11 cellular contexts compared by ENCODE assay signal in the genomic region with DNA sequence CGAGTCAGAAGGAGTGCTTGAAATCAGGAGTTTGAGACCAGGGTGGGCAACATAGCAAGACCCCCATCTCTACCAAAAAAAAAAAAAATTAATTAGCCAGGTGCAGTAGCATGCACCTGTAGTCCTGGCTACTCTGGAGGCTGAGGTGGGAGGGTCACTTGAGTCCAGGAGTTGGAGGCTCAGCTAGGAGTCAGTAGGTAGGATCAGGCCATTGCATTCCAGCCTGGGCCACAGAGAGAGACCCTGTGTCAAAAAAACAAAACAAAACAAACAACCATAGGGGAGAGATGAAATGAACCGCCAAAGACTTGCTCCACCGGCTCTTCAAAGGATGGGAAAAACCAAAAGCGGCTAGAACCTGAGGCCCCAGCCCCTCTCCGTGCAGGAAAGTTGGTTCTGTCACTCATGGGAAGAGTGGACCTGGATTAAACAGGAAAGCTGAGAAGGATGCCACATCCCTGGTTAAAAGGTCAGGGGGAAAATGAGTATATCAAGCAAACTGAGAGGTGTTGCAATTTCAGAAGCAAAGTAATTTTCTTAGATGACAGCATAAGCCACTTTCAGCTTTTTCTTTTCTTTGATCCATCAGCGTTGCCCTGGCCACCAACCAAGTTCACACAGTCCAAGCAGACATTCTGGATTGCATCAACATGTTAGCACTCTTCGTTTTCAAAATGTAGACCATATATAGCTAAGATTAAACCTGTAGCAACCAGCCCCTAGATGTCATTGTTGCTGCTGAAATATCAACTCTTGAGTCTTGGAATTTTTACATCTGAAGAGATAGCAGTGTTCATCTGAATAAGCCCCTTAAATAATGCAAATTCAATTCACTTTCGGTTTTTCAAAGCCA. TPM values are rescaled to one million over a fixed set of nuclear protein-coding genes. Genes with fewer than 3 reads are reported as not detected.
DNase-seq lines count a peak whose midpoint lies in the region; ATAC-seq and TF ChIP-seq lines count a peak whose summit lies in the region.
"Had no signal": no experiment of that assay in that cellular context is flagged by ENCODE, and none has a peak within 500 bp of the region (broad histone marks: within the 10 kb centered on the region; RNA-seq: fewer than 3 reads in every experiment).

No MANE protein-coding gene starts in this region.

- CTCF ChIA-PET in OCI-LY7 (lab: Charles Lee; ENCODE audit: unreplicated experiment), result no interaction called here

- H3K4me1 Mint-ChIP-seq in glutamatergic neuron (ENCODE audit: low read depth, unreplicated experiment), result peaks cover 4% of the 10 kb centered on the region

- no peaks in the 10 kb centered on the region for H4K20me1 ChIP-seq in OCI-LY7 (ENCODE audit: insufficient read depth, low read length)

- TF ChIP-seq CTCF in OCI-LY7 (conservative IDR thresholded peaks at IDR 0.05; ENCODE audit: low read length) (0 out of 2 replicates have a peak, but pooled peaks have one; percentile 35), esophagus muscularis mucosa (IDR thresholded peaks at IDR 0.05) (no peak), glutamatergic neuron (IDR thresholded peaks at IDR 0.05; ENCODE audit: partially characterized antibody, unreplicated experiment) (no peak)

- no peak overlapping the region for H3K4me2 ChIP-seq in OCI-LY7 (ENCODE audit: low read length)

- H3K27me3 Mint-ChIP-seq in glutamatergic neuron (ENCODE audit: unreplicated experiment), result peaks cover 2% of the 10 kb centered on the region

- no TSS peak for BruUV-seq in OCI-LY7 (replicated peaks; lab: Mats Ljungman, UMichigan)

- no peak for TF ChIP-seq POLR2A in esophagus muscularis mucosa (IDR thresholded peaks at IDR 0.05; ENCODE audit: low read depth)

- no peaks in the 10 kb centered on the region for H3K36me3 Mint-ChIP-seq in glutamatergic neuron (ENCODE audit: unreplicated experiment)
- H3K36me3 Mint-ChIP-seq: CD8-positive, alpha-beta T cell had no signal

- H3K27me3 ChIP-seq in esophagus muscularis mucosa, result peaks cover 0 to 7% (median 0%) of the 10 kb centered on the region in 4 donors

- no peak for TF ChIP-seq EP300 in esophagus muscularis mucosa (IDR thresholded peaks at IDR 0.05)

- no peak overlapping the region for H2AFZ ChIP-seq in OCI-LY7 (ENCODE audit: low read length)

- H3K27ac ChIP-seq in OCI-LY7 (ENCODE audit: low read depth, low read length, poor library complexity, severe bottlenecking) (no peak overlapping the region), esophagus muscularis mucosa (replicated peaks in 1 of 4) (peak overlapping the region; percentile 41 to 77 (median 59))

- WGBS in esophagus muscularis mucosa, result 34% methylated on average over 8 of the region's 8 CpGs

- no peaks in the 10 kb centered on the region for H3K79me2 ChIP-seq in OCI-LY7 (ENCODE audit: insufficient read depth, low read depth, low read length)

- ATAC-seq in GM21447 (IDR thresholded peaks at IDR 0.05; ENCODE audit: unreplicated experiment) (no peak), GM19397 (IDR thresholded peaks at IDR 0.05; ENCODE audit: unreplicated experiment) (no peak)
- ATAC-seq: CD8-positive, alpha-beta T cell had no signal

- H3K4me1 ChIP-seq in OCI-LY7 (ENCODE audit: insufficient read depth, low read length, poor library complexity, severe bottlenecking), result no peaks in the 10 kb centered on the region
- H3K4me1 ChIP-seq in esophagus muscularis mucosa, result peaks cover 0 to 27% (median 20%) of the 10 kb centered on the region in 4 donors

- DNase-seq in AG08396 (ENCODE audit: low spot score), result peak; percentile 40
- DNase-seq in OCI-LY7 (ENCODE audit: low spot score), result no peak
- DNase-seq in esophagus muscularis mucosa (ENCODE audit: extremely low spot score), result no peak
- DNase-seq in mucosa of gallbladder (ENCODE audit: low spot score), result peak; percentile 38
- no peak for DNase-seq in glutamatergic neuron
- no peak for DNase-seq in SKM-1 (lab: John Stamatoyannopoulos, UW; ENCODE audit: unreplicated experiment)
- DNase-seq: CD8-positive, alpha-beta T cell; SHP77 treated with DMSO at 0.1 percent for 48 hours had no signal

- no peak overlapping the region for H3K4me3 ChIP-seq in OCI-LY7 (ENCODE audit: low read depth, low read length, poor library complexity, severe bottlenecking)
- peak overlapping the region; percentile 32 to 46 (median 40) for H3K4me3 ChIP-seq in esophagus muscularis mucosa

- H3K4me3 Mint-ChIP-seq in glutamatergic neuron (ENCODE audit: unreplicated experiment), result no peak overlapping the region
- H3K4me3 Mint-ChIP-seq: CD8-positive, alpha-beta T cell; neural crest cell had no signal

- no peaks in the 10 kb centered on the region for H3K9me2 ChIP-seq in OCI-LY7 (ENCODE audit: insufficient read depth, low read length)

- H3K27ac Mint-ChIP-seq in glutamatergic neuron (ENCODE audit: unreplicated experiment), result no peak overlapping the region
- H3K27ac Mint-ChIP-seq: CD8-positive, alpha-beta T cell had no signal

- H3K36me3 ChIP-seq in OCI-LY7 (ENCODE audit: insufficient read depth, low read length), result no peaks in the 10 kb centered on the region
- no peaks in the 10 kb centered on the region for H3K36me3 ChIP-seq in esophagus muscularis mucosa

- peaks cover 2% of the 10 kb centered on the region for H3K9me3 Mint-ChIP-seq in glutamatergic neuron (ENCODE audit: unreplicated experiment)
- H3K9me3 Mint-ChIP-seq: CD8-positive, alpha-beta T cell; neural crest cell had no signal

- intact Hi-C loops in OCI-LY7 (cut with micrococcal nuclease; ENCODE audit: unreplicated experiment), result loop anchor here (5.0 kb wide), 1 partner anchor 236 kb away; no protein-coding TSS in a partner anchor
- intact Hi-C loops in esophagus muscularis mucosa (cut with DNase I), result loop anchor here (5.0 kb wide), 1 partner anchor 246 kb away; the partner anchor contains the start of gene PDCD5

- POLR2A ChIA-PET in OCI-LY7 (lab: Charles Lee), result interaction anchor here (0.5 kb wide), 1 partner anchor 10 kb away, joined by 6 read pairs; no protein-coding TSS in a partner anchor

- H3K9me3 ChIP-seq in OCI-LY7 (ENCODE audit: low read length) (no peaks in the 10 kb centered on the region), esophagus muscularis mucosa (no peaks in the 10 kb centered on the region)

RNA-seq across cellular contexts. Expression of gene ZNF507, which starts 8.9 kb away (rescaled TPM):
- 13.3 and 14.2 TPM in 2 replicates for total RNA-seq in OCI-LY7 (2014; rRNA removed; shearing (Covaris generic))
- total RNA-seq in OCI-LY7 (2022) (34.4 and 35.0 TPM in 2 replicates), esophagus muscularis mucosa (10 to 100 TPM; 12.6 to 19.1 (median 17.9) TPM), mucosa of gallbladder (21.8 TPM), glutamatergic neuron (ENCODE audit: unreplicated experiment) (24.7 TPM)

Comparison
In these comparisons a context has a peak if more than half of its experiments do, and no peak if none do; other contexts are left out.
1. DNase-seq: peak in AG08396 (single experiment) and mucosa of gallbladder (single experiment); none in OCI-LY7 (single experiment), esophagus muscularis mucosa (single experiment), glutamatergic neuron (single experiment) and SKM-1 (single experiment).